8 cellular contexts compared by ENCODE assay signal in the genomic region with DNA sequence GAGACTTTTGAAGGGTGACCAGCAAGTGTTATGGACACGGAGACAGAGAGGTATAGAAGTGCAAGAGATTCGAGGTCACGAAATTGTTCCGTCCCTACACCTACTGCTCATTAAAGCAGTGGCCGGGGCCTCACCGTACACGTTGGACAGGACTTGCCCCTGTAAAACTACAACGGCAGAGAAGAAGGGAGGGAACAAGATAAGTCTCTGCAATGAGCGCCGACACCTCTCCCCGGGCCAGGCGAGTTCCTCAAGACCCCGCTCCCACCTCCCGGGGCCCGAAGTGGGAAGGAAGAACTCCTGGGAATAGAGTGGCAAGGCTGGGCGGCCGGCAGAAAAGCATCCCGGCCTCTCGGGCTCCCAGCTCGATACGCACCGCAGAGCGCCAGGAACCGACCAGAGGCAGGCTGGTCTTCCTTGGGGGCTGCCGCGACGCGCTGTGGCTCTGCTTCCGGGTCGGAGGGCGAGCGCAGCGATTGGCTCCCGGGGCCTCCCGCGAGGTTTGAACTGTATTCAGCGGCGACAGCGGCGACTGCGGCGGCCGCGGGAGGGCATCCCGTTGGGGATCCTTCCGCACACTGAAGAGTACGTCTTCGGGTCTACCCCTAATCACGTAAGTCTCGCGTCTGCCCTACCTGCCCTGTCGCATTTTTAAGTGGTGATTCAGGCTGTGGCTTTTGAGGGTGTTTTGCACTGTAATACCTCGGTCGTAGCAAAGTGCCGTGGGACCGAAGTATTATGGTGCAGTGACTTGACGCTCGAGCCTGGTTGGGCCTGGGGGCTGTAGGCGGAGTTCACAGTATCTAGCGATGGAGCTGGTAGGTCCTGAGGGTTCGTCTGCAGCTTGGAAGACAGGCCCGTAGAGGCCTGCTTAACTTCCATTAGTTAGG. TPM values are rescaled to one million over a fixed set of nuclear protein-coding genes. Genes with fewer than 3 reads are reported as not detected.
DNase-seq lines count a peak whose midpoint lies in the region; ATAC-seq and TF ChIP-seq lines count a peak whose summit lies in the region.

A gene with protein sequence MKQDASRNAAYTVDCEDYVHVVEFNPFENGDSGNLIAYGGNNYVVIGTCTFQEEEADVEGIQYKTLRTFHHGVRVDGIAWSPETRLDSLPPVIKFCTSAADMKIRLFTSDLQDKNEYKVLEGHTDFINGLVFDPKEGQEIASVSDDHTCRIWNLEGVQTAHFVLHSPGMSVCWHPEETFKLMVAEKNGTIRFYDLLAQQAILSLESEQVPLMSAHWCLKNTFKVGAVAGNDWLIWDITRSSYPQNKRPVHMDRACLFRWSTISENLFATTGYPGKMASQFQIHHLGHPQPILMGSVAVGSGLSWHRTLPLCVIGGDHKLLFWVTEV (minus strand): TSS at position 441 of the 890 bp plus-strand sequence. CDS start 1,596 bp downstream, outside the sequence.
A gene with protein sequence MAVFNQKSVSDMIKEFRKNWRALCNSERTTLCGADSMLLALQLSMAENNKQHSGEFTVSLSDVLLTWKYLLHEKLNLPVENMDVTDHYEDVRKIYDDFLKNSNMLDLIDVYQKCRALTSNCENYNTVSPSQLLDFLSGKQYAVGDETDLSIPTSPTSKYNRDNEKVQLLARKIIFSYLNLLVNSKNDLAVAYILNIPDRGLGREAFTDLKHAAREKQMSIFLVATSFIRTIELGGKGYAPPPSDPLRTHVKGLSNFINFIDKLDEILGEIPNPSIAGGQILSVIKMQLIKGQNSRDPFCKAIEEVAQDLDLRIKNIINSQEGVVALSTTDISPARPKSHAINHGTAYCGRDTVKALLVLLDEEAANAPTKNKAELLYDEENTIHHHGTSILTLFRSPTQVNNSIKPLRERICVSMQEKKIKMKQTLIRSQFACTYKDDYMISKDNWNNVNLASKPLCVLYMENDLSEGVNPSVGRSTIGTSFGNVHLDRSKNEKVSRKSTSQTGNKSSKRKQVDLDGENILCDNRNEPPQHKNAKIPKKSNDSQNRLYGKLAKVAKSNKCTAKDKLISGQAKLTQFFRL (plus strand): TSS at position 510 of the 890 bp plus-strand sequence. CDS start 3,706 bp downstream, outside the sequence.

- peak within 1 kb of the TSS; percentile 85 to 98 (median 96) for H3K4me3 Mint-ChIP-seq in IgD-negative memory B cell

- BruUV-seq in PC-3 (replicated peaks; lab: Mats Ljungman, UMichigan) = TSS peak; percentile 65

- CTCF ChIA-PET in PC-3 (lab: Charles Lee) = no interaction called here

- peak within 1 kb of the TSS; percentile 74 to 98 (median 97) for H3K27ac Mint-ChIP-seq in IgD-negative memory B cell

- H3K4me2 ChIP-seq in PC-3 (ENCODE audit: low read length) = peak within 1 kb of the TSS; percentile 94

- POLR2A ChIA-PET in PC-3 (lab: Charles Lee; ENCODE audit: unreplicated experiment) = interaction anchor here (0.6 kb wide), 1 partner anchor 713 kb away, joined by 4 read pairs; no protein-coding TSS in a partner anchor

- H3K79me2 ChIP-seq in PC-3 (ENCODE audit: low read length) = peaks cover 62% of the 10 kb centered on the region

- H3K27me3 ChIP-seq in PC-3 (ENCODE audit: low read length) (no peaks in the 10 kb centered on the region), esophagus (ENCODE audit: control insufficient read depth in 1 of 2, insufficient read depth in 2 of 2, low read length in 2 of 2) (no peaks in the 10 kb centered on the region), mucosa of stomach (ENCODE audit: control insufficient read depth, insufficient read depth, low read length) (no peaks in the 10 kb centered on the region)

- H2AFZ ChIP-seq in PC-3 (ENCODE audit: low read length) = peak within 1 kb of the TSS; percentile 92

- peaks cover 28% of the 10 kb centered on the region for H3K4me1 ChIP-seq in PC-3 (ENCODE audit: insufficient read depth, low read length)
- H3K4me1 ChIP-seq in esophagus (ENCODE audit: control insufficient read depth in 2 of 2, insufficient read depth in 2 of 2, low read length in 1 of 2) = no peaks in the 10 kb centered on the region
- H3K4me1 ChIP-seq in mucosa of stomach (ENCODE audit: control insufficient read depth, insufficient read depth, low read length) = peaks cover 5% of the 10 kb centered on the region

- DNase-seq in DMS153 treated with DMSO at 0.1 percent for 48 hours (lab: John Stamatoyannopoulos, UW; ENCODE audit: unreplicated experiment) = peak; percentile 72
- DNase-seq in PC-3 = peak; percentile 96
- DNase-seq in activated T-cell treated with anti-CD3 and anti-CD28 coated beads, Interleukin-2, amount 50 U/mL, for 1 hour = peak; percentile 92
- peak; percentile 77 to 81 for DNase-seq in stimulated activated CD8-positive, alpha-beta memory T cell treated with anti-CD3 and anti-CD28 coated beads, Interleukin-7, amount 100 ng/mL, for 1 hour (ENCODE audit: low read depth in 2 of 2)

- intact Hi-C loops in PC-3 (cut with micrococcal nuclease) = loop anchor here (1.0 kb wide), 1 partner anchor 59 kb away; a partner anchor contains a TSS

- H3K9me3 Mint-ChIP-seq in IgD-negative memory B cell = no peaks in the 10 kb centered on the region

- H3K9me2 ChIP-seq in PC-3 (replicated peaks; ENCODE audit: low read length) = no peaks in the 10 kb centered on the region

- peak within 1 kb of the TSS; percentile 85 for H3K27ac ChIP-seq in PC-3 (ENCODE audit: low read length)
- peak within 1 kb of the TSS; percentile 81 to 90 for H3K27ac ChIP-seq in esophagus (ENCODE audit: low read depth in 2 of 2, low read length in 1 of 2)

- peaks cover 8 to 20% (median 8%) of the 10 kb centered on the region in 3 donors for H3K4me1 Mint-ChIP-seq in IgD-negative memory B cell

- H3K36me3 Mint-ChIP-seq in IgD-negative memory B cell = peaks cover 9% of the 10 kb centered on the region

- no peaks in the 10 kb centered on the region for H3K27me3 Mint-ChIP-seq in IgD-negative memory B cell

- WGBS in esophagus, 2 donors = 0% methylated on average over 53 to 62 of the region's 62 CpGs

- ATAC-seq in GM21529 (IDR thresholded peaks at IDR 0.05; ENCODE audit: unreplicated experiment) (peak; percentile 95), PC-3 (peak; percentile 90)

- no peak for TF ChIP-seq CTCF in PC-3 (conservative IDR thresholded peaks at IDR 0.05; ENCODE audit: low read depth, low read length)

- H3K9me3 ChIP-seq in PC-3 (ENCODE audit: low read length) = no peaks in the 10 kb centered on the region
- H3K9me3 ChIP-seq in esophagus (ENCODE audit: control insufficient read depth in 2 of 2, insufficient read depth in 1 of 2, low read depth in 1 of 2, low read length in 1 of 2) = no peaks in the 10 kb centered on the region
- no peaks in the 10 kb centered on the region for H3K9me3 ChIP-seq in mucosa of stomach (ENCODE audit: control insufficient read depth, low read length)

- no peaks in the 10 kb centered on the region for H4K20me1 ChIP-seq in PC-3 (ENCODE audit: low read length)

- peak within 1 kb of the TSS; percentile 98 for H3K4me3 ChIP-seq in PC-3 (ENCODE audit: low read length)
- H3K4me3 ChIP-seq in esophagus (ENCODE audit: low read depth in 1 of 2, low read length in 2 of 2) = peak within 1 kb of the TSS; percentile 62 to 85
- H3K4me3 ChIP-seq in mucosa of stomach (ENCODE audit: low read length) = peak within 1 kb of the TSS; percentile 95

- H3K9ac ChIP-seq in PC-3 (ENCODE audit: low read length) = peak within 1 kb of the TSS; percentile 96
- peak within 1 kb of the TSS; percentile 98 for H3K9ac ChIP-seq in mucosa of stomach (ENCODE audit: low read length)

- H3K36me3 ChIP-seq in PC-3 (ENCODE audit: low read depth, low read length) (peaks cover 36% of the 10 kb centered on the region), esophagus (ENCODE audit: control insufficient read depth in 2 of 2, insufficient read depth in 2 of 2, low read length in 1 of 2) (no peaks in the 10 kb centered on the region), mucosa of stomach (ENCODE audit: control insufficient read depth, insufficient read depth, low read length) (peaks cover 5% of the 10 kb centered on the region)

- H3F3A ChIP-seq in PC-3 (ENCODE audit: low read length, unreplicated experiment) = no peaks in the 10 kb centered on the region

RNA-seq across cellular contexts. Expression of the first gene that starts in this region (rescaled TPM):
- 24.7 TPM for polyA plus RNA-seq in IgD-negative memory B cell
- total RNA-seq in PC-3 (2014; rRNA removed) = 81.6 and 84.3 TPM in 2 replicates
- polyA plus RNA-seq in esophagus = 10 to 100 TPM in 1 of 2 donors, 1 to 10 TPM in 1; 7.3 to 26.8 TPM

RNA-seq across cellular contexts. Expression of the second gene that starts in this region (rescaled TPM):
- polyA plus RNA-seq in IgD-negative memory B cell (2.1 TPM), esophagus (1 to 10 TPM; 5.8 to 7.0 TPM)
- total RNA-seq in PC-3 (2014; rRNA removed) = 22.5 and 23.0 TPM in 2 replicates

Comparison
In these comparisons a context has a peak if more than half of its experiments do, and no peak if none do; other contexts are left out.
1. Peak in every context shown above with its lines: DNase-seq, ATAC-seq, H3K4me3 ChIP-seq and H3K27ac ChIP-seq.